In genomic region chr19:41863209-41863931, GRCh38 we compare ENCODE assay signal across 9 cellular contexts. TPM values are rescaled to one million over a fixed set of nuclear protein-coding genes. Genes with fewer than 3 reads are reported as not detected.
A peak's percentile ranks its signal among the peaks of the same experiment; 100 is the strongest.
DNase-seq lines count a peak whose midpoint lies in the region; ATAC-seq, FAIRE-seq and TF ChIP-seq lines count a peak whose summit lies in the region.
"Had no signal": no experiment of that assay in that cellular context is flagged by ENCODE, and none has a peak within 500 bp of the region (broad histone marks: within the 10 kb centered on the region; RNA-seq: fewer than 3 reads in every experiment).

No MANE protein-coding gene starts in this region.

- no peak overlapping the region for H2AFZ ChIP-seq in GM12878 (ENCODE audit: control insufficient read depth, low read depth, low read length)

- no peak for TF ChIP-seq CTCF in A549 (IDR thresholded peaks at IDR 0.05)
- TF ChIP-seq CTCF in GM12878 (IDR thresholded peaks at IDR 0.05 in 2 of 3, conservative IDR thresholded peaks at IDR 0.05 in 1 of 3; ENCODE audit: control insufficient read depth in 2 of 3, extremely low read depth in 1 of 3, insufficient read depth in 1 of 3, low read depth in 3 of 3, low read length in 3 of 3), result no peak

- TF ChIP-seq EP300 in A549 (IDR thresholded peaks at IDR 0.05), result no peak
- TF ChIP-seq EP300 in GM12878 (IDR thresholded peaks at IDR 0.05; ENCODE audit: borderline replicate concordance in 1 of 2, control insufficient read depth in 1 of 2, low read depth in 2 of 2, low read length in 2 of 2), result no peak

- H3K4me1 ChIP-seq in A549 (peaks cover 74% of the 10 kb centered on the region), GM12878 (ENCODE audit: control insufficient read depth, insufficient read depth, low read length) (peaks cover 43% of the 10 kb centered on the region)

- intact Hi-C loops in GM12878 (cut with micrococcal nuclease; ENCODE audit: unreplicated experiment), result no loop called here

- TF ChIP-seq RAD21 in A549 (conservative IDR thresholded peaks at IDR 0.05 in 1 of 2, IDR thresholded peaks at IDR 0.05 in 1 of 2) (no peak), GM12878 (IDR thresholded peaks at IDR 0.05; ENCODE audit: insufficient read depth, low read depth, low read length) (no peak)

- H3K36me3 ChIP-seq in GM12878 (ENCODE audit: control insufficient read depth in 2 of 2, insufficient read depth in 2 of 2, low read length in 1 of 2), result peaks cover 32 to 34% of the 10 kb centered on the region in 2 experiments

- FAIRE-seq in A549 (lab: Jason Lieb, UNC) (no peak), GM12878 (lab: Jason Lieb, UNC) (no peak)

- no peaks in the 10 kb centered on the region for H3K9me3 ChIP-seq in A549
- no peaks in the 10 kb centered on the region for H3K9me3 ChIP-seq in GM12878 (replicated peaks; ENCODE audit: control insufficient read depth, insufficient read depth, low read length)

- TF ChIP-seq POLR2A in A549 (IDR thresholded peaks at IDR 0.05; ENCODE audit: low read length) (no peak), GM12878 (IDR thresholded peaks at IDR 0.05; ENCODE audit: low read depth, low read length) (peak; percentile 51)

- ATAC-seq in A549 (no peak), GM12878 (no peak), HG03045 (IDR thresholded peaks at IDR 0.05; ENCODE audit: unreplicated experiment) (no peak), GM21367 (IDR thresholded peaks at IDR 0.05; ENCODE audit: unreplicated experiment) (no peak)

- DNase-seq in A549 (ENCODE audit: low read depth in 1 of 2, low spot score in 1 of 2) (no peak), KBM-7 (peak; percentile 60), GM12878 (ENCODE audit: low read depth, low spot score) (no peak), NCI-H187 (lab: John Stamatoyannopoulos, UW) (no peak)
- DNase-seq: DMS53, SHP77 had no signal

- SMC1A ChIA-PET in GM12878 (lab: Charles Lee; ENCODE audit: uncharacterized antibody, unreplicated experiment), result interaction anchor here (0.6 to 1.6 kb wide), 3 partner anchors 9 to 23 kb away, joined by 3 to 8 read pairs (median 3); no protein-coding TSS in a partner anchor

- H3K27me3 ChIP-seq in GM12878 (replicated peaks in 1 of 2; ENCODE audit: control insufficient read depth in 2 of 2, insufficient read depth in 2 of 2, low read length in 1 of 2), result no peaks in the 10 kb centered on the region

- peak overlapping the region; percentile 89; the same call in 2 of the 3 replicates for H3K4me3 ChIP-seq in A549
- peak overlapping the region; percentile 94 for H3K4me3 ChIP-seq in GM12878

- peaks cover 30% of the 10 kb centered on the region for H4K20me1 ChIP-seq in GM12878 (ENCODE audit: control insufficient read depth, insufficient read depth)

- no TSS peak for BruUV-seq in GM12878 (replicated peaks; lab: Mats Ljungman, UMichigan)

- POLR2A ChIA-PET in A549 (lab: Yijun Ruan, JAX) (interaction anchor here (0.6 to 4.2 kb wide), 4 partner anchors 8 to 21 kb away, joined by 3 to 27 read pairs (median 13); no protein-coding TSS in a partner anchor), GM12878 (lab: Charles Lee) (interaction anchor here (0.8 to 2.4 kb wide), 6 partner anchors 8 to 23 kb away, joined by 3 to 14 read pairs (median 7); partner anchors contain the start of gene CD79A)

- 89% methylated on average over 11 of the region's 11 CpGs for WGBS in A549 (ENCODE audit: missing lambda C conversion rate)
- 65% methylated on average over 10 of the region's 11 CpGs for WGBS in GM12878 (ENCODE audit: insufficient coverage, insufficient replicate concordance, low lambda C conversion rate, missing lambda C conversion rate)

- RAD21 ChIA-PET in GM12878 (lab: Charles Lee; ENCODE audit: unreplicated experiment), result interaction anchor here (1.0 to 1.4 kb wide), 4 partner anchors 10 to 82 kb away, joined by 3 to 7 read pairs (median 4); partner anchors contain the start of gene CD79A

- in situ Hi-C loops in KBM-7 (cut with MboI; ENCODE audit: low pct_unique_long_range_greater_than_20kb, low sequenced_read_pairs) (no loop called here), GM12878 (cut with MboI) (no loop called here)

- H3K79me2 ChIP-seq in GM12878 (ENCODE audit: control insufficient read depth, insufficient read depth, low read length), result peaks cover 78% of the 10 kb centered on the region

- CTCF ChIA-PET in A549 (lab: Yijun Ruan, JAX), result interaction anchor here (0.8 to 3.5 kb wide), 5 partner anchors 9 to 94 kb away, joined by 3 to 36 read pairs (median 6); partner anchors contain the start of gene CD79A
- CTCF ChIA-PET in GM12878 (lab: Yijun Ruan, JAX), result interaction anchor here (0.7 to 3.7 kb wide), 7 partner anchors 9 to 94 kb away, joined by 3 to 28 read pairs (median 4); no protein-coding TSS in a partner anchor

- H3K4me2 ChIP-seq in A549 (peak overlapping the region; percentile 98), GM12878 (ENCODE audit: control insufficient read depth, insufficient read depth) (peak overlapping the region; percentile 84)

- H3K9ac ChIP-seq in GM12878 (ENCODE audit: control insufficient read depth, insufficient read depth, low read length), result peak overlapping the region; percentile 100

- H3K27ac ChIP-seq in A549, result peak overlapping the region in 1 of 2 experiments; percentile 95; a peak in 3 of 6 replicates
- H3K27ac ChIP-seq in GM12878 (ENCODE audit: control insufficient read depth, insufficient read depth), result peak overlapping the region; percentile 4; the same call in 1 of the 2 replicates

RNA-seq across cellular contexts. Expression of gene RPS19, which starts 3.3 kb away (rescaled TPM):
- 2,749 and 3,564 TPM in 2 replicates for polyA plus RNA-seq in A549 (2011; rRNA removed)
- 3,114 and 3,796 TPM in 2 replicates for polyA plus RNA-seq in A549 (2012; cell fraction: cytosol; rRNA removed)
- polyA plus RNA-seq in A549 (2012; cell fraction: nucleus; rRNA removed), result 3,748 and 4,898 TPM in 2 replicates
- polyA plus RNA-seq in A549 (2017; fragmentation: RNase III; extraction: RNeasy Plus Mini Kit Qiagen cat#74134 plus additional on column Dnase treatment), result 7,778 to 7,989 TPM (median 7,924 TPM) in 3 replicates
- 2,997 and 3,081 TPM in 2 replicates for polyA minus RNA-seq in A549 (2011; rRNA and poly(A)+ RNA removed)
- 337 and 389 TPM in 2 replicates for total RNA-seq in GM12878 (2013; cell fraction: nucleolus; rRNA removed)
- 2,833 and 3,056 TPM in 2 replicates for total RNA-seq in GM12878 (2014; rRNA removed)
- 4,466 and 4,585 TPM in 2 replicates for total RNA-seq in GM12878 (2014; rRNA removed; fragmentation: Illumina TruSeq; extraction: Trizol)
- total RNA-seq in GM12878 (2021), result 4,047 and 4,139 TPM in 2 replicates
- polyA plus RNA-seq in GM12878 (2011; ENCODE audit: low read depth), result 3,782 TPM
- polyA plus RNA-seq in GM12878 (2011; rRNA removed), result 2,203 and 3,275 TPM in 2 replicates
- polyA plus RNA-seq in GM12878 (2011; cell fraction: cytosol; rRNA removed), result 6,871 and 7,631 TPM in 2 replicates
- polyA plus RNA-seq in GM12878 (2011; cell fraction: nucleus; rRNA removed), result 984 and 1,594 TPM in 2 replicates
- polyA plus RNA-seq in GM12878 (2012), result 5,988 and 6,622 TPM in 2 replicates
- 763 and 2,654 TPM in 2 replicates for polyA plus RNA-seq in GM12878 (2014; fragmentation: Illumina TruSeq; extraction: Trizol)
- polyA plus RNA-seq in GM12878 (2014; fragmentation: Nextera tagmentation; extraction: Ambion mirVana), result 1,000 to 10,000 TPM; 5,523 to 5,578 TPM
- 2,615 and 3,329 TPM in 2 replicates for polyA plus RNA-seq in GM12878 (2014; rRNA removed)
- polyA plus RNA-seq in GM12878 (2016; fragmentation: Nextera tagmentation; extraction: Ambion mirVana), result 1,000 to 10,000 TPM; 4,207 to 4,390 TPM
- 545 and 1,896 TPM in 2 replicates for polyA minus RNA-seq in GM12878 (2011; rRNA and poly(A)+ RNA removed)
- polyA minus RNA-seq in GM12878 (2011; cell fraction: cytosol; rRNA and poly(A)+ RNA removed), result 1,252 and 1,303 TPM in 2 replicates
- polyA minus RNA-seq in GM12878 (2011; cell fraction: nucleus; rRNA and poly(A)+ RNA removed), result 228 and 274 TPM in 2 replicates

RNA-seq across cellular contexts. Expression of gene CD79A, which starts 13.7 kb away (rescaled TPM):
- 0.52 and 0.57 TPM in 2 replicates for polyA plus RNA-seq in A549 (2011; rRNA removed)
- polyA plus RNA-seq in A549 (2012; cell fraction: cytosol; rRNA removed), result 0.53 and 0.65 TPM in 2 replicates
- 0.67 and 0.77 TPM in 2 replicates for polyA plus RNA-seq in A549 (2012; cell fraction: nucleus; rRNA removed)
- 0.29 to 0.54 TPM (median 0.29 TPM) in 3 replicates for polyA plus RNA-seq in A549 (2017; fragmentation: RNase III; extraction: RNeasy Plus Mini Kit Qiagen cat#74134 plus additional on column Dnase treatment)
- 0.41 and 0.58 TPM in 2 replicates for polyA minus RNA-seq in A549 (2011; rRNA and poly(A)+ RNA removed)
- total RNA-seq in GM12878 (2013; cell fraction: nucleolus; rRNA removed), result 163 and 166 TPM in 2 replicates
- 370 and 414 TPM in 2 replicates for total RNA-seq in GM12878 (2014; rRNA removed)
- 243 and 253 TPM in 2 replicates for total RNA-seq in GM12878 (2014; rRNA removed; fragmentation: Illumina TruSeq; extraction: Trizol)
- total RNA-seq in GM12878 (2021), result 357 and 368 TPM in 2 replicates
- 302 TPM for polyA plus RNA-seq in GM12878 (2011; ENCODE audit: low read depth)
- polyA plus RNA-seq in GM12878 (2011; rRNA removed), result 117 and 280 TPM in 2 replicates
- polyA plus RNA-seq in GM12878 (2011; cell fraction: cytosol; rRNA removed), result 347 and 501 TPM in 2 replicates
- 160 and 176 TPM in 2 replicates for polyA plus RNA-seq in GM12878 (2011; cell fraction: nucleus; rRNA removed)
- 480 and 877 TPM in 2 replicates for polyA plus RNA-seq in GM12878 (2012)
- 97.1 and 294 TPM in 2 replicates for polyA plus RNA-seq in GM12878 (2014; fragmentation: Illumina TruSeq; extraction: Trizol)
- 10 to 100 TPM; 38.8 to 76.5 TPM for polyA plus RNA-seq in GM12878 (2014; fragmentation: Nextera tagmentation; extraction: Ambion mirVana)
- 400 and 502 TPM in 2 replicates for polyA plus RNA-seq in GM12878 (2014; rRNA removed)
- polyA plus RNA-seq in GM12878 (2016; fragmentation: Nextera tagmentation; extraction: Ambion mirVana), result 100 to 1,000 TPM; 268 to 283 TPM
- polyA minus RNA-seq in GM12878 (2011; rRNA and poly(A)+ RNA removed), result 144 and 359 TPM in 2 replicates
- 143 and 156 TPM in 2 replicates for polyA minus RNA-seq in GM12878 (2011; cell fraction: cytosol; rRNA and poly(A)+ RNA removed)
- 66.9 and 93.6 TPM in 2 replicates for polyA minus RNA-seq in GM12878 (2011; cell fraction: nucleus; rRNA and poly(A)+ RNA removed)

RNA-seq across cellular contexts. Expression of gene DMRTC2, which starts 18.5 kb away (rescaled TPM):
- polyA plus RNA-seq in A549 (2011; rRNA removed) (not detected in 2 replicates), A549 (2017; fragmentation: RNase III; extraction: RNeasy Plus Mini Kit Qiagen cat#74134 plus additional on column Dnase treatment) (not detected in 3 replicates), GM12878 (2011; rRNA removed) (not detected in 2 replicates), GM12878 (2014; fragmentation: Illumina TruSeq; extraction: Trizol) (not detected in 2 replicates), GM12878 (2014; fragmentation: Nextera tagmentation; extraction: Ambion mirVana) (not detected), GM12878 (2014; rRNA removed) (not detected in 2 replicates), GM12878 (2016; fragmentation: Nextera tagmentation; extraction: Ambion mirVana) (not detected)
- not detected in 2 replicates for polyA plus RNA-seq in A549 (2012; cell fraction: cytosol; rRNA removed)
- not detected in 2 replicates for polyA plus RNA-seq in A549 (2012; cell fraction: nucleus; rRNA removed)
- polyA minus RNA-seq in A549 (2011; rRNA and poly(A)+ RNA removed), result not detected in 2 replicates
- not detected in 2 replicates for total RNA-seq in GM12878 (2013; cell fraction: nucleolus; rRNA removed)
- total RNA-seq in GM12878 (2014; rRNA removed) (not detected in 2 replicates), GM12878 (2014; rRNA removed; fragmentation: Illumina TruSeq; extraction: Trizol) (not detected in 2 replicates), GM12878 (2021) (not detected in 2 replicates)
- polyA plus RNA-seq in GM12878 (2011; ENCODE audit: low read depth), result not detected
- polyA plus RNA-seq in GM12878 (2011; cell fraction: cytosol; rRNA removed), result not detected in 2 replicates
- not detected in 2 replicates for polyA plus RNA-seq in GM12878 (2011; cell fraction: nucleus; rRNA removed)
- not detected in 2 replicates for polyA plus RNA-seq in GM12878 (2012)
- not detected in 2 replicates for polyA minus RNA-seq in GM12878 (2011; rRNA and poly(A)+ RNA removed)
- not detected in 2 replicates for polyA minus RNA-seq in GM12878 (2011; cell fraction: cytosol; rRNA and poly(A)+ RNA removed)
- not detected in 2 replicates for polyA minus RNA-seq in GM12878 (2011; cell fraction: nucleus; rRNA and poly(A)+ RNA removed)
- total RNA-seq: mesenteric fat pad had no signal

RNA-seq across cellular contexts. Expression of gene LYPD4, which starts 18.9 kb away (rescaled TPM):
- polyA plus RNA-seq in A549 (2011; rRNA removed) (not detected in 2 replicates), A549 (2017; fragmentation: RNase III; extraction: RNeasy Plus Mini Kit Qiagen cat#74134 plus additional on column Dnase treatment) (not detected in 3 replicates), GM12878 (2011; rRNA removed) (not detected in 2 replicates), GM12878 (2014; fragmentation: Illumina TruSeq; extraction: Trizol) (not detected in 2 replicates), GM12878 (2014; fragmentation: Nextera tagmentation; extraction: Ambion mirVana) (not detected), GM12878 (2014; rRNA removed) (not detected in 2 replicates), GM12878 (2016; fragmentation: Nextera tagmentation; extraction: Ambion mirVana) (not detected)
- not detected in 2 replicates for polyA plus RNA-seq in A549 (2012; cell fraction: cytosol; rRNA removed)
- not detected in 2 replicates for polyA plus RNA-seq in A549 (2012; cell fraction: nucleus; rRNA removed)
- polyA minus RNA-seq in A549 (2011; rRNA and poly(A)+ RNA removed), result not detected in 2 replicates
- total RNA-seq in GM12878 (2013; cell fraction: nucleolus; rRNA removed), result not detected in 2 replicates
- total RNA-seq in GM12878 (2014; rRNA removed) (not detected in 2 replicates), GM12878 (2014; rRNA removed; fragmentation: Illumina TruSeq; extraction: Trizol) (not detected in 2 replicates), GM12878 (2021) (not detected in 2 replicates)
- not detected for polyA plus RNA-seq in GM12878 (2011; ENCODE audit: low read depth)
- polyA plus RNA-seq in GM12878 (2011; cell fraction: cytosol; rRNA removed), result not detected in 2 replicates
- polyA plus RNA-seq in GM12878 (2011; cell fraction: nucleus; rRNA removed), result not detected in 2 replicates
- polyA plus RNA-seq in GM12878 (2012), result not detected in 2 replicates
- polyA minus RNA-seq in GM12878 (2011; rRNA and poly(A)+ RNA removed), result not detected in 2 replicates
- not detected in 2 replicates for polyA minus RNA-seq in GM12878 (2011; cell fraction: cytosol; rRNA and poly(A)+ RNA removed)
- polyA minus RNA-seq in GM12878 (2011; cell fraction: nucleus; rRNA and poly(A)+ RNA removed), result not detected in 2 replicates
- total RNA-seq: mesenteric fat pad had no signal

RNA-seq across cellular contexts. Expression of gene ARHGEF1, which starts 19.6 kb away (rescaled TPM):
- polyA plus RNA-seq in A549 (2011; rRNA removed) (34.5 and 38.0 TPM in 2 replicates), A549 (2017; fragmentation: RNase III; extraction: RNeasy Plus Mini Kit Qiagen cat#74134 plus additional on column Dnase treatment) (71.5 to 92.9 TPM (median 84.2 TPM) in 3 replicates), GM12878 (2011; rRNA removed) (22.5 and 40.1 TPM in 2 replicates), GM12878 (2014; fragmentation: Illumina TruSeq; extraction: Trizol) (13.4 and 35.3 TPM in 2 replicates), GM12878 (2014; fragmentation: Nextera tagmentation; extraction: Ambion mirVana) (1 to 10 TPM; 1.2 to 5.9 TPM), GM12878 (2014; rRNA removed) (151 and 182 TPM in 2 replicates), GM12878 (2016; fragmentation: Nextera tagmentation; extraction: Ambion mirVana) (100 to 1,000 TPM in 1 of 2 experiments, 10 to 100 TPM in 1; 89.7 to 110 TPM)
- 113 and 132 TPM in 2 replicates for polyA plus RNA-seq in A549 (2012; cell fraction: cytosol; rRNA removed)
- 335 and 389 TPM in 2 replicates for polyA plus RNA-seq in A549 (2012; cell fraction: nucleus; rRNA removed)
- 33.2 and 39.9 TPM in 2 replicates for polyA minus RNA-seq in A549 (2011; rRNA and poly(A)+ RNA removed)
- 129 and 142 TPM in 2 replicates for total RNA-seq in GM12878 (2013; cell fraction: nucleolus; rRNA removed)
- total RNA-seq in GM12878 (2014; rRNA removed) (63.3 and 67.8 TPM in 2 replicates), GM12878 (2014; rRNA removed; fragmentation: Illumina TruSeq; extraction: Trizol) (21.2 and 21.7 TPM in 2 replicates), GM12878 (2021) (185 and 207 TPM in 2 replicates)
- 58.7 TPM for polyA plus RNA-seq in GM12878 (2011; ENCODE audit: low read depth)
- polyA plus RNA-seq in GM12878 (2011; cell fraction: cytosol; rRNA removed), result 52.3 and 74.7 TPM in 2 replicates
- polyA plus RNA-seq in GM12878 (2011; cell fraction: nucleus; rRNA removed), result 425 and 583 TPM in 2 replicates
- 158 and 192 TPM in 2 replicates for polyA plus RNA-seq in GM12878 (2012)
- polyA minus RNA-seq in GM12878 (2011; rRNA and poly(A)+ RNA removed), result 21.7 and 42.7 TPM in 2 replicates
- polyA minus RNA-seq in GM12878 (2011; cell fraction: cytosol; rRNA and poly(A)+ RNA removed), result 28.9 and 30.2 TPM in 2 replicates
- 40.9 and 71.2 TPM in 2 replicates for polyA minus RNA-seq in GM12878 (2011; cell fraction: nucleus; rRNA and poly(A)+ RNA removed)

Comparison
In these comparisons a context has a peak if more than half of its experiments do, and no peak if none do; other contexts are left out.
1. RNA of gene CD79A, which starts 13.7 kb away (polyA plus RNA-seq): 38.8 to 877 TPM in GM12878; 0.29 to 0.77 TPM in A549; every median in the first group is over 10 times any median in the second.
2. Of the 24 proteins assayed by ChIP-seq in both GM12878 and A549: peak only in GM12878: POLR2A; only in A549: none; in both: none; in neither: 23.